Comparison of ENCODE assay signal across 8 cellular contexts in the genomic region with DNA sequence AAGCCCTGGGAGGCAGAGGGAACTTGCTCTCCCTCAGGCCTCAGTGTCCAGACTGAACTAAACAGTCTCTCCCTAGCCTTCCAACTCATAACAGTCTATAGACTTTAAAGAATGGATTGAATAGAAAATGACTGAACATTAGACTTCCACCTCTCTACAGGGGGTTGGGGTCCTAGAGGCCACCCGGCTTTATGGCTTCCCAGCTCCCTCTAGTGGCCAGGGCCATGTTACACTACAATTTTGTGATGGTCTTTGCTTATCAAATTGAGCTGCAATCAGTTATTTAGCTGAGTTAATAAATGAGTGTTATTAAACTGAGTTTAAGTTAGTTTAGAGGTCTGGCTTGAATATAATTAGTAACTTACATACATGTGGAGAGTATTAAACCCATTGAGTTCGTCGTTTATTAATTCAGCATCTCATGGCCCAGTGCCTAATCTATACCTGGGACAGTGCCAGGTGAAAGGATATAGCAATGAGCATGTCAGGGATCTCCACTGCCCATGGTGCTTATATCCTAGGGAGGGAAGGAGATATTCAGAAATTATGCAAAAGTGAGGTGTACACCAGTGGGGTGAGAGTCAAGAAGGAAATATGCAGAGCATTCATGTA.
DNase-seq lines count a peak whose midpoint lies in the region; ATAC-seq and TF ChIP-seq lines count a peak whose summit lies in the region.

No MANE protein-coding gene starts in this region.

- intact Hi-C loops in mammary epithelial cell (cut with micrococcal nuclease) = loop anchor here (1.0 kb wide), 8 partner anchors 29 to 216 kb away; a partner anchor contains a TSS

- DNase-seq in T-helper 2 cell (peak in 4 of 5 experiments; percentile 5 to 37 (median 13)), HT-29 (ENCODE audit: low spot score) (peak; percentile 65), T-helper 1 cell (peak in 4 of 5 donors; percentile 11 to 25 (median 18)), mammary epithelial cell (peak; percentile 33), medulla oblongata (ENCODE audit: extremely low spot score) (peak; percentile 44), omental fat pad (ENCODE audit: low spot score) (no peak)
- no peak for DNase-seq in T-helper 2 cell treated with Interferon-gamma antibody and Interleukin-4, amounts not matched to agents 5 μg/mL and 100 μg/mL, for 36 hours (ENCODE audit: low spot score)
- peak; percentile 21 for DNase-seq in stimulated activated naive CD4-positive, alpha-beta T cell treated with Interleukin-2 at 50 U/mL for 16 hours (lab: John Stamatoyannopoulos, UW)

- peaks cover 18% of the 10 kb centered on the region for H3K4me1 ChIP-seq in mammary epithelial cell (ENCODE audit: insufficient read depth, low read length)

- no peak overlapping the region for H3K4me3 ChIP-seq in mammary epithelial cell (replicated peaks in 1 of 3; ENCODE audit: insufficient read depth in 1 of 3, low read depth in 2 of 3, low read length in 3 of 3)

- TF ChIP-seq CTCF in mammary epithelial cell (conservative IDR thresholded peaks at IDR 0.05 in 1 of 2, IDR thresholded peaks at IDR 0.05 in 1 of 2; ENCODE audit: extremely low read depth in 1 of 2, insufficient read depth in 1 of 2, low read depth in 1 of 2, low read length in 2 of 2) = peak; percentile 90
- no peak for TF ChIP-seq CTCF in omental fat pad (IDR thresholded peaks at IDR 0.05)

- peaks cover 8% of the 10 kb centered on the region for H3K27me3 Mint-ChIP-seq in T-helper 2 cell treated with Interferon-gamma antibody and Interleukin-4, amounts not matched to agents 5 μg/mL and 100 μg/mL, for 36 hours (ENCODE audit: low read depth)

- in situ Hi-C loops in mammary epithelial cell (cut with MboI; ENCODE audit: low sequenced_read_pairs in 2 of 2) = no loop called here

- no peaks in the 10 kb centered on the region for H3K9me3 Mint-ChIP-seq in T-helper 2 cell treated with Interferon-gamma antibody and Interleukin-4, amounts not matched to agents 5 μg/mL and 100 μg/mL, for 36 hours

- no peak overlapping the region for H3K4me2 ChIP-seq in mammary epithelial cell (ENCODE audit: insufficient read depth, low read depth, low read length)

- ATAC-seq in omental fat pad (ENCODE audit: low FRiP score) = no peak

- dilution Hi-C loops in mammary epithelial cell (cut with HindIII; ENCODE audit: low sequenced_read_pairs) = no loop called here

- BruUV-seq in mammary epithelial cell (replicated peaks; lab: Mats Ljungman, UMichigan) = no TSS peak

- CTCF ChIA-PET in mammary epithelial cell (lab: Charles Lee; ENCODE audit: low non-redundant PET) = interaction anchor here (0.6 to 1.1 kb wide), 10 partner anchors 9 to 185 kb away, joined by 3 to 8 read pairs (median 3); a partner anchor contains a TSS

- H3K79me2 ChIP-seq in mammary epithelial cell (ENCODE audit: insufficient read depth, low read length) = no peaks in the 10 kb centered on the region

- H3K36me3 Mint-ChIP-seq in T-helper 2 cell treated with Interferon-gamma antibody and Interleukin-4, amounts not matched to agents 5 μg/mL and 100 μg/mL, for 36 hours (ENCODE audit: low read depth) = no peaks in the 10 kb centered on the region

- peak overlapping the region; percentile 73 for H3K27ac ChIP-seq in mammary epithelial cell (ENCODE audit: insufficient read depth, low read depth, low read length)

- no peaks in the 10 kb centered on the region for H3K27me3 ChIP-seq in mammary epithelial cell (ENCODE audit: insufficient read depth, low read length)

- no peak overlapping the region for H3K27ac Mint-ChIP-seq in T-helper 2 cell treated with Interferon-gamma antibody and Interleukin-4, amounts not matched to agents 5 μg/mL and 100 μg/mL, for 36 hours

- WGBS in mammary epithelial cell (ENCODE audit: low coverage, missing lambda C conversion rate) = 32% methylated on average over 3 of the region's 3 CpGs

- no peak overlapping the region for H3K9ac ChIP-seq in mammary epithelial cell (ENCODE audit: insufficient read depth, low read length)

- H2AFZ ChIP-seq in mammary epithelial cell (ENCODE audit: low read depth, low read length) = no peak overlapping the region

- no peaks in the 10 kb centered on the region for H3K9me3 ChIP-seq in mammary epithelial cell (replicated peaks; ENCODE audit: insufficient read depth, low read length)

- H4K20me1 ChIP-seq in mammary epithelial cell (ENCODE audit: insufficient read depth, low read length) = no peaks in the 10 kb centered on the region

- no peaks in the 10 kb centered on the region for H3K36me3 ChIP-seq in mammary epithelial cell (ENCODE audit: insufficient read depth, low read length)

- no peak overlapping the region for H3K4me3 Mint-ChIP-seq in T-helper 2 cell treated with Interferon-gamma antibody and Interleukin-4, amounts not matched to agents 5 μg/mL and 100 μg/mL, for 36 hours

- H3K4me1 Mint-ChIP-seq in T-helper 2 cell treated with Interferon-gamma antibody and Interleukin-4, amounts not matched to agents 5 μg/mL and 100 μg/mL, for 36 hours (ENCODE audit: low read depth) = no peaks in the 10 kb centered on the region

Comparison
In these comparisons a context has a peak if more than half of its experiments do, and no peak if none do; other contexts are left out.
1. DNase-seq: peak in T-helper 2 cell (4 of 5), HT-29 (single experiment), T-helper 1 cell (4 of 5), mammary epithelial cell (single experiment), medulla oblongata (single experiment) and stimulated activated naive CD4-positive, alpha-beta T cell treated with Interleukin-2 at 50 U/mL for 16 hours (single experiment); none in T-helper 2 cell treated with Interferon-gamma antibody and Interleukin-4, amounts not matched to agents 5 μg/mL and 100 μg/mL, for 36 hours (single experiment) and omental fat pad (single experiment).
2. CTCF ChIP-seq: peak in mammary epithelial cell (2 of 2); none in omental fat pad (0 of 3).